In the genomic region with DNA sequence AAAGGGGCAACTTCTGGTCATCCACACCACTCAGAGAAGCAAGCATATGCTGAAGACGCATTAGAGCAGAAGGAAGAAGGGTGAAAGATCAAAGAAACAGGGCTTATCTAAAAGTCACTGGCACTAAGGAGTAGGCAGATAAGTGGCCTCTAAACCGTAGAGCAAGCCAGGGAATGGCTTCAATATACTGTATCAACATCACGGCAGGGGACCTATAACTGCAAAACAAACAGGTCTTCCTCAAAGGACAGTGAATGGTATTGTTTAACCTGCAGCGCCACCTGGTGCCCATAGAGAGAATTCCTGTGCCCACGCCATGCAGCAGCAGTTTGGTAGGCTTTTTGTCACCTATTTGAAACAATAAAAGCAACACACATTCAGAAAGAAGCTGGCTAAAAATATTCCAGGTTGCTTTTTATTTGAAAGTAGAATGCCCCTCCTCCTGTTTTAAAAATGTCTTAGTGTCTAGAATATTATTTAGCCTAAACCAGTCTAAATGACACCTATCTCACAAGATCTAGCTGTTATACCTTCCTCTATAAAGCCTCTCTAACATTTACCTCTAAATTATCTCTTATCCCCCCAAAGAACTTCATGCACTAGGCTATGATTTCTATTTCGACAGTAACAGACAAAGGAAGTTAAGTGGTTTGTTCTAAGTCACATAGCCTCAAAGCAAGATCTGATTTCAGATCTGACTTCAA, we compare ENCODE assay signal across 8 cellular contexts. TPM values are rescaled to one million over a fixed set of nuclear protein-coding genes. Genes with fewer than 3 reads are reported as not detected.
DNase-seq lines count a peak whose midpoint lies in the region; ATAC-seq and TF ChIP-seq lines count a peak whose summit lies in the region.

No MANE protein-coding gene starts in this region.

- peaks cover 24% of the 10 kb centered on the region for H3K36me3 Mint-ChIP-seq in GM23338 (ENCODE audit: low read depth)

- no peak overlapping the region for H3K4me2 ChIP-seq in GM23338

- H3K9me3 ChIP-seq in MG63, result no peaks in the 10 kb centered on the region

- no peaks in the 10 kb centered on the region for H3F3A ChIP-seq in GM23338 (replicated peaks; ENCODE audit: low read depth)

- H3K27ac Mint-ChIP-seq in GM23338, result no peak overlapping the region

- H3K27me3 ChIP-seq in GM23338 (ENCODE audit: insufficient read depth) (no peaks in the 10 kb centered on the region), MG63 (no peaks in the 10 kb centered on the region)

- H3K36me3 ChIP-seq in GM23338 (ENCODE audit: insufficient read depth), result no peaks in the 10 kb centered on the region; the same call in 1 of the 2 replicates
- peaks cover 60% of the 10 kb centered on the region for H3K36me3 ChIP-seq in MG63

- H3K4me1 ChIP-seq in GM23338 (ENCODE audit: insufficient read depth), result peaks cover 16% of the 10 kb centered on the region; the same call in 1 of the 2 replicates

- peaks cover 21% of the 10 kb centered on the region for H3K4me1 Mint-ChIP-seq in GM23338

- no peak overlapping the region for H3K4me3 Mint-ChIP-seq in GM23338

- H3K4me3 ChIP-seq in GM23338 (no peak overlapping the region), MG63 (no peak overlapping the region)

- H4K20me1 ChIP-seq in GM23338 (replicated peaks; ENCODE audit: insufficient read depth), result 0 out of 2 replicates have a peak, but pooled peaks cover 7% of the 10 kb centered on the region

- H3K9me3 Mint-ChIP-seq in GM23338, result no peaks in the 10 kb centered on the region

- no peaks in the 10 kb centered on the region for H3K9me2 ChIP-seq in GM23338 (ENCODE audit: insufficient read depth)

- peak; percentile 82 for ATAC-seq in GM23338
- ATAC-seq in Right ventricle myocardium superior (ENCODE audit: poor library complexity), result peak; percentile 57

- peak; percentile 90 to 98 for TF ChIP-seq CTCF in GM23338 (conservative IDR thresholded peaks at IDR 0.05; ENCODE audit: low read depth in 2 of 2)

- intact Hi-C loops in Right ventricle myocardium superior (cut with DNase I), result no loop called here

- peak; percentile 81 for DNase-seq in ELF-1 (ENCODE audit: low read depth, low spot score)
- DNase-seq in GM23338 (ENCODE audit: low spot score), result peak; percentile 94
- peak; percentile 38 for DNase-seq in MG63
- peak; percentile 28 for DNase-seq in SK-N-DZ (ENCODE audit: low spot score)
- DNase-seq in activated naive CD4-positive, alpha-beta T cell treated with anti-CD3 and anti-CD28 coated beads, Interleukin-2, amount 50 U/mL, for 16 hours, result peak; percentile 68
- peak; percentile 75 for DNase-seq in Right ventricle myocardium superior
- DNase-seq in pons (ENCODE audit: low spot score), result peak; percentile 89
- DNase-seq in mesenteric fat pad (ENCODE audit: low spot score), result no peak

- no peaks in the 10 kb centered on the region for H3K27me3 Mint-ChIP-seq in GM23338 (ENCODE audit: insufficient read depth, low read depth, poor library complexity)

- H2AFZ ChIP-seq in GM23338, result no peak overlapping the region

- H3K27ac ChIP-seq in GM23338 (ENCODE audit: low read depth), result no peak overlapping the region

- no peaks in the 10 kb centered on the region for H3K79me2 ChIP-seq in GM23338 (replicated peaks; ENCODE audit: insufficient read depth)

TF ChIP-seq in GM23338, 12 proteins besides CTCF, POLR2A, EP300 and RAD21:
- TF ChIP-seq STAT1 (IDR thresholded peaks at IDR 0.05; ENCODE audit: unreplicated experiment) (no peak), EZH2phosphoT487 (IDR thresholded peaks at IDR 0.05; ENCODE audit: unreplicated experiment) (no peak)
- TF ChIP-seq, protein P1, sequence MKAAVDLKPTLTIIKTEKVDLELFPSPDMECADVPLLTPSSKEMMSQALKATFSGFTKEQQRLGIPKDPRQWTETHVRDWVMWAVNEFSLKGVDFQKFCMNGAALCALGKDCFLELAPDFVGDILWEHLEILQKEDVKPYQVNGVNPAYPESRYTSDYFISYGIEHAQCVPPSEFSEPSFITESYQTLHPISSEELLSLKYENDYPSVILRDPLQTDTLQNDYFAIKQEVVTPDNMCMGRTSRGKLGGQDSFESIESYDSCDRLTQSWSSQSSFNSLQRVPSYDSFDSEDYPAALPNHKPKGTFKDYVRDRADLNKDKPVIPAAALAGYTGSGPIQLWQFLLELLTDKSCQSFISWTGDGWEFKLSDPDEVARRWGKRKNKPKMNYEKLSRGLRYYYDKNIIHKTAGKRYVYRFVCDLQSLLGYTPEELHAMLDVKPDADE (IDR thresholded peaks at IDR 0.05), result no peak
TF ChIP-seq in GM23338: peak in this region for 0.

RNA-seq across cellular contexts. Expression of a gene that starts 21.8 kb away (rescaled TPM):
- 29.0 and 30.0 TPM in 2 replicates for total RNA-seq in GM23338 (2014; rRNA removed; shearing (Covaris generic))
- 5.2 and 6.6 TPM in 2 replicates for polyA plus RNA-seq in GM23338 (2016; fragmentation: Nextera tagmentation; extraction: Ambion mirVana)
- 10.5 and 22.2 TPM in 2 replicates for total RNA-seq in MG63 (2014; rRNA removed; shearing (Covaris generic); ENCODE audit: low replicate concordance)
- polyA plus RNA-seq in SK-N-DZ (2014; cell fraction: cytosol; rRNA removed), result 20.1 and 20.2 TPM in 2 replicates
- polyA plus RNA-seq in SK-N-DZ (2014; cell fraction: nucleus; rRNA removed), result 9.2 and 17.0 TPM in 2 replicates
- 53.4 TPM for total RNA-seq in Right ventricle myocardium superior
- 64.2 TPM for total RNA-seq in mesenteric fat pad
